8 cellular contexts compared by ENCODE assay signal in the genomic region with DNA sequence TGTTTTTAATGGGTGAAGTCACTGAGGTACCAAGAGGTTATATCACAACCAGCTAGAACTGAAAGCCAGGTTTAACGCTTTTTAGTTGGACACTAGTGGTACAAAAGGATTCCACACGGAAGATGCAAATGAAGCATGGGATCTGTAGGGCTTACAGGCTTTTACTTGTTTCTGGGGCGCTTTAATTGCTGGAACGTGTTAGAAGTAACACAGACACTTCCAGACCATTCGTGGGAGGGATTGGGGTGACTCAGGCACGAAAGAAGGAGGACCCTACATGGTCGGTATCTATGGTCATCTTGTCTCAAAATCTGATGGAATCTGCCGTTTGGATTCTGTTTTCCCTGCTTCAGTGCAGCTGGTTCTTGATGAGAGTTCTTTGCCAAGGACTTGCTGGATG. TPM values are rescaled to one million over a fixed set of nuclear protein-coding genes. Genes with fewer than 3 reads are reported as not detected.
A peak's percentile ranks its signal among the peaks of the same experiment; 100 is the strongest.
DNase-seq lines count a peak whose midpoint lies in the region; ATAC-seq and TF ChIP-seq lines count a peak whose summit lies in the region.

No MANE protein-coding gene starts in this region.

- TF ChIP-seq CTCF in BE2C (IDR thresholded peaks at IDR 0.05; ENCODE audit: low read depth, low read length) (no peak), colonic mucosa (IDR thresholded peaks at IDR 0.05) (no peak)

- H3K4me3 ChIP-seq in BE2C (ENCODE audit: low read depth, low read length) (peak overlapping the region; percentile 92), colonic mucosa (peak overlapping the region; percentile 84)
- H3K4me3 ChIP-seq in naive thymus-derived CD4-positive, alpha-beta T cell (ENCODE audit: low read length) = peak overlapping the region; percentile 95

- no peak overlapping the region for H3K27ac ChIP-seq in colonic mucosa
- peak overlapping the region; percentile 91 for H3K27ac ChIP-seq in naive thymus-derived CD4-positive, alpha-beta T cell (ENCODE audit: low read depth, low read length)

- peak overlapping the region in 8 of 9 donors; percentile 6 to 83 (median 60) for H3K27ac Mint-ChIP-seq in naive thymus-derived CD4-positive, alpha-beta T cell

- H3K4me1 ChIP-seq in BE2C (no peaks in the 10 kb centered on the region), colonic mucosa (peaks cover 4% of the 10 kb centered on the region)
- H3K4me1 ChIP-seq in naive thymus-derived CD4-positive, alpha-beta T cell (ENCODE audit: control insufficient read depth in 2 of 2, insufficient read depth in 2 of 2, low read length in 2 of 2) = peaks cover 15 to 16% of the 10 kb centered on the region in 2 donors

- peaks cover 0 to 17% (median 11%) of the 10 kb centered on the region in 5 donors for H3K36me3 Mint-ChIP-seq in naive thymus-derived CD4-positive, alpha-beta T cell

- H3K9me3 Mint-ChIP-seq in naive thymus-derived CD4-positive, alpha-beta T cell = peaks cover 0 to 2% (median 0%) of the 10 kb centered on the region in 11 donors

- peaks cover 0 to 7% (median 3%) of the 10 kb centered on the region in 5 donors for H3K27me3 Mint-ChIP-seq in naive thymus-derived CD4-positive, alpha-beta T cell

- H3K9me3 ChIP-seq in BE2C (no peaks in the 10 kb centered on the region), colonic mucosa (no peaks in the 10 kb centered on the region)
- no peaks in the 10 kb centered on the region for H3K9me3 ChIP-seq in naive thymus-derived CD4-positive, alpha-beta T cell (ENCODE audit: control insufficient read depth in 2 of 3, low read length in 3 of 3)

- no peak for ATAC-seq in naive thymus-derived CD4-positive, alpha-beta T cell
- no peak for ATAC-seq in HG03520 (IDR thresholded peaks at IDR 0.05; ENCODE audit: unreplicated experiment)

- H3K27me3 ChIP-seq in BE2C = no peaks in the 10 kb centered on the region
- peaks cover 4% of the 10 kb centered on the region for H3K27me3 ChIP-seq in colonic mucosa
- no peaks in the 10 kb centered on the region for H3K27me3 ChIP-seq in naive thymus-derived CD4-positive, alpha-beta T cell (ENCODE audit: control insufficient read depth in 2 of 2, insufficient read depth in 2 of 2, low read length in 2 of 2)

- CTCF ChIA-PET in naive thymus-derived CD4-positive, alpha-beta T cell (lab: Charles Lee) = interaction anchor here (1.2 to 1.3 kb wide), 2 partner anchors 183 to 364 kb away, joined by 4 read pairs; no protein-coding TSS in a partner anchor

- POLR2A ChIA-PET in naive thymus-derived CD4-positive, alpha-beta T cell (lab: Charles Lee) = interaction anchor here (0.5 to 2.0 kb wide), 7 partner anchors 9 to 289 kb away, joined by 3 to 12 read pairs (median 3); partner anchors contain the start of genes NUDCD3 and POLD2

- H3K4me1 Mint-ChIP-seq in naive thymus-derived CD4-positive, alpha-beta T cell = peaks cover 23 to 38% (median 32%) of the 10 kb centered on the region in 7 donors

- peak overlapping the region; percentile 81 to 90 (median 85) for H3K4me3 Mint-ChIP-seq in naive thymus-derived CD4-positive, alpha-beta T cell

- peak overlapping the region; percentile 66 to 94 for H3K9ac ChIP-seq in colonic mucosa (ENCODE audit: low read depth in 2 of 2, low read length in 2 of 2)

- intact Hi-C loops in colonic mucosa (cut with DNase I) = no loop called here
- intact Hi-C loops in naive thymus-derived CD4-positive, alpha-beta T cell (cut with micrococcal nuclease) = loop anchor here (1.0 to 5.0 kb wide), 11 partner anchors 55 to 1290 kb away; partner anchors contain the start of genes C7orf25 (in 1 of the 2), MRPS24 (in 1 of the 2), NUDCD3 (in 1 of the 2) and POLD2 (in 1 of the 2)

- DNase-seq in BE2C (no peak), LHCN-M2 (ENCODE audit: low read depth) (peak; percentile 35), colonic mucosa (no peak), UCSD-AML1 (lab: John Stamatoyannopoulos, UW; ENCODE audit: unreplicated experiment) (no peak), NAMALWA (ENCODE audit: low spot score) (no peak)
- no peak for DNase-seq in naive thymus-derived CD4-positive, alpha-beta T cell
- DNase-seq in stimulated activated naive CD4-positive, alpha-beta T cell (lab: John Stamatoyannopoulos, UW) = no peak

- H3K36me3 ChIP-seq in BE2C = peaks cover 23% of the 10 kb centered on the region
- peaks cover 14% of the 10 kb centered on the region for H3K36me3 ChIP-seq in colonic mucosa
- peaks cover 7 to 30% (median 8%) of the 10 kb centered on the region in 3 experiments for H3K36me3 ChIP-seq in naive thymus-derived CD4-positive, alpha-beta T cell (ENCODE audit: control insufficient read depth in 2 of 3, insufficient read depth in 3 of 3, low read length in 3 of 3)

RNA-seq across cellular contexts. Expression of gene YKT6, which starts 1.0 kb away (rescaled TPM):
- 199 TPM for polyA plus RNA-seq in BE2C (2012; ENCODE audit: insufficient read depth, insufficient read length, low read depth)
- total RNA-seq in LHCN-M2 (2014; rRNA removed) = 136 TPM in 2 replicates
- polyA plus RNA-seq in LHCN-M2 (2012) = 178 TPM
- 100 to 1,000 TPM in 1 of 2 donors, 10 to 100 TPM in 1; 83.0 to 103 TPM for total RNA-seq in colonic mucosa
- total RNA-seq in naive thymus-derived CD4-positive, alpha-beta T cell = 10 to 100 TPM; 58.1 to 80.9 (median 62.3) TPM
- 10 to 100 TPM; 32.6 to 38.8 TPM for polyA plus RNA-seq in naive thymus-derived CD4-positive, alpha-beta T cell

RNA-seq across cellular contexts. Expression of gene GCK, which starts 12.6 kb away (rescaled TPM):
- not detected for polyA plus RNA-seq in BE2C (2012; ENCODE audit: insufficient read depth, insufficient read length, low read depth)
- not detected in 2 replicates for total RNA-seq in LHCN-M2 (2014; rRNA removed)
- polyA plus RNA-seq in LHCN-M2 (2012) = 0.09 TPM
- under 1 TPM; 0.17 to 0.19 TPM for total RNA-seq in colonic mucosa
- total RNA-seq in naive thymus-derived CD4-positive, alpha-beta T cell = under 1 TPM; 0.29 to 0.88 (median 0.51) TPM
- 1 to 10 TPM; 1.7 to 2.0 TPM for polyA plus RNA-seq in naive thymus-derived CD4-positive, alpha-beta T cell
